Comparison of ENCODE assay signal across 9 cellular contexts in genomic region chr11:8768625-8769333, GRCh38.
DNase-seq lines count a peak whose midpoint lies in the region; ATAC-seq and TF ChIP-seq lines count a peak whose summit lies in the region.
"Had no signal": no experiment of that assay in that cellular context is flagged by ENCODE, and none has a peak within 500 bp of the region (broad histone marks: within the 10 kb centered on the region; RNA-seq: fewer than 3 reads in every experiment).

No MANE protein-coding gene starts in this region.

- H3K36me3 ChIP-seq in BJ (ENCODE audit: control insufficient read depth, insufficient read depth, low read length) (peaks cover 7% of the 10 kb centered on the region; the same call in 1 of the 2 replicates), PC-3 (ENCODE audit: low read depth, low read length) (no peaks in the 10 kb centered on the region), esophagus muscularis mucosa (no peaks in the 10 kb centered on the region)

- no peak for TF ChIP-seq EP300 in esophagus muscularis mucosa (IDR thresholded peaks at IDR 0.05)

- H3K27ac ChIP-seq in PC-3 (ENCODE audit: low read length) (peak overlapping the region; percentile 69), esophagus muscularis mucosa (replicated peaks in 1 of 4) (peak overlapping the region; percentile 83 to 89 (median 86))

- BruUV-seq in PC-3 (replicated peaks; lab: Mats Ljungman, UMichigan) = no TSS peak

- H3K4me3 ChIP-seq in BJ (ENCODE audit: low read depth, low read length) = no peak overlapping the region
- no peak overlapping the region for H3K4me3 ChIP-seq in PC-3 (ENCODE audit: low read length)
- no peak overlapping the region for H3K4me3 ChIP-seq in esophagus muscularis mucosa

- POLR2A ChIA-PET in BJ (lab: Charles Lee) = interaction anchor here (0.9 kb wide), 1 partner anchor 48 kb away, joined by 3 read pairs; no protein-coding TSS in a partner anchor
- POLR2A ChIA-PET in PC-3 (lab: Charles Lee; ENCODE audit: unreplicated experiment) = interaction anchor here (1.5 kb wide), 1 partner anchor 80 kb away, joined by 3 read pairs; no protein-coding TSS in a partner anchor

- H3K4me1 ChIP-seq in PC-3 (ENCODE audit: insufficient read depth, low read length) (peaks cover 31% of the 10 kb centered on the region), esophagus muscularis mucosa (peaks cover 69 to 100% (median 97%) of the 10 kb centered on the region in 4 donors)

- H2AFZ ChIP-seq in PC-3 (ENCODE audit: low read length) = no peak overlapping the region

- H3K27me3 ChIP-seq in BJ (ENCODE audit: control insufficient read depth, insufficient read depth, low read length) (no peaks in the 10 kb centered on the region), PC-3 (ENCODE audit: low read length) (no peaks in the 10 kb centered on the region), esophagus muscularis mucosa (no peaks in the 10 kb centered on the region)

- TF ChIP-seq POLR2A in esophagus muscularis mucosa (IDR thresholded peaks at IDR 0.05; ENCODE audit: low read depth) = no peak

- WGBS in esophagus muscularis mucosa = 85% methylated on average over 3 of the region's 3 CpGs

- intact Hi-C loops in PC-3 (cut with micrococcal nuclease) (loop anchor here (1.0 kb wide), 1 partner anchor 81 kb away; no protein-coding TSS in a partner anchor), esophagus muscularis mucosa (cut with DNase I) (no loop called here)

- H3K9me3 ChIP-seq in PC-3 (ENCODE audit: low read length) (no peaks in the 10 kb centered on the region), esophagus muscularis mucosa (no peaks in the 10 kb centered on the region)

- H3K79me2 ChIP-seq in PC-3 (ENCODE audit: low read length) = no peaks in the 10 kb centered on the region

- CTCF ChIA-PET in BJ (lab: Yijun Ruan, JAX) = interaction anchor here (0.7 to 2.4 kb wide), 7 partner anchors 9 to 369 kb away, joined by 3 to 8 read pairs (median 3); no protein-coding TSS in a partner anchor
- CTCF ChIA-PET in PC-3 (lab: Charles Lee) = interaction anchor here (0.7 to 1.5 kb wide), 5 partner anchors 24 to 191 kb away, joined by 3 to 14 read pairs (median 4); partner anchors contain the start of genes RPL27A and TRIM66

- peak; percentile 92 for ATAC-seq in PC-3
- no peak for ATAC-seq in GM18502 (IDR thresholded peaks at IDR 0.05; ENCODE audit: poor library complexity, unreplicated experiment)
- ATAC-seq in GM21786 (IDR thresholded peaks at IDR 0.05; ENCODE audit: unreplicated experiment) = no peak
- no peak for ATAC-seq in HG03521 (IDR thresholded peaks at IDR 0.05; ENCODE audit: unreplicated experiment)
- ATAC-seq: activated T-cell treated with anti-CD3 and anti-CD28 coated beads, Interleukin-2, amount 50 U/mL, for 4 hours had no signal

- no peak overlapping the region for H3K9ac ChIP-seq in PC-3 (ENCODE audit: low read length)

- no peak for DNase-seq in BJ (ENCODE audit: low read depth)
- peak; percentile 79 for DNase-seq in PC-3
- DNase-seq in esophagus muscularis mucosa (ENCODE audit: extremely low spot score) = no peak
- DNase-seq in non-pigmented ciliary epithelial cell (ENCODE audit: low read depth) = peak; percentile 66
- no peak for DNase-seq in epidermal melanocyte (ENCODE audit: insufficient read length, low spot score)
- DNase-seq: activated T-cell treated with anti-CD3 and anti-CD28 coated beads, Interleukin-2, amount 50 U/mL, for 4 hours had no signal

- no peaks in the 10 kb centered on the region for H3K9me2 ChIP-seq in PC-3 (replicated peaks; ENCODE audit: low read length)

- peak overlapping the region; percentile 26 for H3K4me2 ChIP-seq in PC-3 (ENCODE audit: low read length)

- TF ChIP-seq CTCF in BJ (IDR thresholded peaks at IDR 0.05; ENCODE audit: insufficient read depth, low read depth, low read length) (peak; percentile 47), PC-3 (conservative IDR thresholded peaks at IDR 0.05; ENCODE audit: low read depth, low read length) (peak; percentile 62), esophagus muscularis mucosa (IDR thresholded peaks at IDR 0.05) (peak; percentile 28 to 47 (median 31))

- no peaks in the 10 kb centered on the region for H3F3A ChIP-seq in PC-3 (ENCODE audit: low read length, unreplicated experiment)

- H4K20me1 ChIP-seq in PC-3 (ENCODE audit: low read length) = no peaks in the 10 kb centered on the region

Comparison
In these comparisons a context has a peak if more than half of its experiments do, and no peak if none do; other contexts are left out.
1. DNase-seq: peak in PC-3 (single experiment) and non-pigmented ciliary epithelial cell (single experiment); none in BJ (single experiment), esophagus muscularis mucosa (single experiment) and epidermal melanocyte (single experiment).
2. Peak in every context shown above with its lines, with median percentiles within 50 percentile points of each other: CTCF ChIP-seq.